ENCODE assay signal across 2 cellular contexts in the genomic region with DNA sequence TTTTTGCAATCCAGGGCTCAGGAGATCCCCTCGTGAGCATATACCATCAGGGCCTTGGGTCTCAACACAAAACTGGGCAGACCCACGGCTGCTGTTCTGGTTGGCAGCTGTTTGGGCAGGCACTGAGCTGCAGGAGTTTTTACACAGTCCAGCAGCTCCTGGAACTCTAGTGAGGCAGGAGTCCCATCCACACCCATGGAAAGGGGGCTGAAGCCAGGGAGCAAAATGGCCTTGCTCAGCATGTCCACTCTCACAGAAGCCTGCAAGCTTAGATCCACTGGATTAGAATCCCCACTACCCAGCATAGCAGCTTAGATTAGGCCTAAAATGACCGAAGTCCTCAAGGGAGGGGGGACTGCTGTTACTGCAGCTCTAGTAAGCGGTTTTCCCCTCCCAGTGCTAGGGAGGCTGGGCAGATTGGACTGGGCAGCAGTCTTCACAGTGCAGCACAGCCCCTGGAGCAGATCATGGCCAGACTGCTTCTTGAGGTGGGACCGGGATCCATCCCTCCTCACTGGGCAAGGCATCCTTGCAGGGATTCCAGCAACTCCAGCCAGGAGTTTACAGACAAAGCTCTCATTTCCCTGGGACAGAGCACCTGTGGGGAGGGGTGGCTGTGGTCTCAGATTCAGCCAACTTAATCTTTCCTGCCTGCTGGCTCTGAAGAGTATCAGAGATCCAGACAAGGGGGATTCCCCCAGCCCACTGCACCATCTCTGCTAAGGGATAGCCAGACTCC.
TF ChIP-seq lines count a peak whose summit lies in the region.

No MANE protein-coding gene starts in this region.

TF ChIP-seq in IMR-90, 13 proteins besides CTCF, POLR2A, EP300 and RAD21:
- no peak for TF ChIP-seq RCOR1 (IDR thresholded peaks at IDR 0.05; ENCODE audit: insufficient replicate concordance, low read length)
- TF ChIP-seq MAFK (IDR thresholded peaks at IDR 0.05; ENCODE audit: low read depth, low read length) = no peak
- TF ChIP-seq, protein P1, sequence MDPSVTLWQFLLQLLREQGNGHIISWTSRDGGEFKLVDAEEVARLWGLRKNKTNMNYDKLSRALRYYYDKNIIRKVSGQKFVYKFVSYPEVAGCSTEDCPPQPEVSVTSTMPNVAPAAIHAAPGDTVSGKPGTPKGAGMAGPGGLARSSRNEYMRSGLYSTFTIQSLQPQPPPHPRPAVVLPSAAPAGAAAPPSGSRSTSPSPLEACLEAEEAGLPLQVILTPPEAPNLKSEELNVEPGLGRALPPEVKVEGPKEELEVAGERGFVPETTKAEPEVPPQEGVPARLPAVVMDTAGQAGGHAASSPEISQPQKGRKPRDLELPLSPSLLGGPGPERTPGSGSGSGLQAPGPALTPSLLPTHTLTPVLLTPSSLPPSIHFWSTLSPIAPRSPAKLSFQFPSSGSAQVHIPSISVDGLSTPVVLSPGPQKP (IDR thresholded peaks at IDR 0.05; ENCODE audit: borderline replicate concordance, low read depth, low read length) = no peak
- TF ChIP-seq MAZ (IDR thresholded peaks at IDR 0.05; ENCODE audit: borderline replicate concordance, low read depth, low read length) = no peak
- no peak for TF ChIP-seq RFX5 (IDR thresholded peaks at IDR 0.05; ENCODE audit: low read depth, low read length)
- no peak for TF ChIP-seq NFE2L2 (IDR thresholded peaks at IDR 0.05; ENCODE audit: low read depth, low read length)
- TF ChIP-seq MXI1 (IDR thresholded peaks at IDR 0.05; ENCODE audit: borderline replicate concordance, low read depth, low read length) = no peak
- TF ChIP-seq BHLHE40 (IDR thresholded peaks at IDR 0.05; ENCODE audit: low read depth, low read length) = no peak
- TF ChIP-seq, protein P2, sequence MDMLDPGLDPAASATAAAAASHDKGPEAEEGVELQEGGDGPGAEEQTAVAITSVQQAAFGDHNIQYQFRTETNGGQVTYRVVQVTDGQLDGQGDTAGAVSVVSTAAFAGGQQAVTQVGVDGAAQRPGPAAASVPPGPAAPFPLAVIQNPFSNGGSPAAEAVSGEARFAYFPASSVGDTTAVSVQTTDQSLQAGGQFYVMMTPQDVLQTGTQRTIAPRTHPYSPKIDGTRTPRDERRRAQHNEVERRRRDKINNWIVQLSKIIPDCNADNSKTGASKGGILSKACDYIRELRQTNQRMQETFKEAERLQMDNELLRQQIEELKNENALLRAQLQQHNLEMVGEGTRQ (IDR thresholded peaks at IDR 0.05; ENCODE audit: low read depth, low read length) = no peak
- no peak for TF ChIP-seq CHD1 (IDR thresholded peaks at IDR 0.05; ENCODE audit: low read depth, low read length)
- no peak for TF ChIP-seq CEBPB (IDR thresholded peaks at IDR 0.05; ENCODE audit: low read depth, low read length)
- no peak for TF ChIP-seq FOS (IDR thresholded peaks at IDR 0.05; ENCODE audit: low read depth, low read length)
- no peak for TF ChIP-seq SMC3 (IDR thresholded peaks at IDR 0.05; ENCODE audit: low read depth, low read length)

TF ChIP-seq in H1, 55 proteins besides CTCF, POLR2A, EP300 and RAD21:
- TF ChIP-seq SIN3A (conservative IDR thresholded peaks at IDR 0.05 in 1 of 2, IDR thresholded peaks at IDR 0.05 in 1 of 2; ENCODE audit: low read depth in 1 of 2, low read length in 2 of 2) = no peak
- no peak for TF ChIP-seq TAF7 (optimal IDR thresholded peaks at IDR 0.05; ENCODE audit: borderline replicate concordance, low read depth, low read length)
- TF ChIP-seq, protein P2 (IDR thresholded peaks at IDR 0.05; ENCODE audit: low read length) = no peak
- no peak for TF ChIP-seq PHF8 (conservative IDR thresholded peaks at IDR 0.05; ENCODE audit: low read depth, low read length)
- no peak for TF ChIP-seq BCL11A (IDR thresholded peaks at IDR 0.05; ENCODE audit: low read depth in 2 of 2, low read length in 2 of 2)
- TF ChIP-seq, protein P3, sequence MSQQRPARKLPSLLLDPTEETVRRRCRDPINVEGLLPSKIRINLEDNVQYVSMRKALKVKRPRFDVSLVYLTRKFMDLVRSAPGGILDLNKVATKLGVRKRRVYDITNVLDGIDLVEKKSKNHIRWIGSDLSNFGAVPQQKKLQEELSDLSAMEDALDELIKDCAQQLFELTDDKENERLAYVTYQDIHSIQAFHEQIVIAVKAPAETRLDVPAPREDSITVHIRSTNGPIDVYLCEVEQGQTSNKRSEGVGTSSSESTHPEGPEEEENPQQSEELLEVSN (IDR thresholded peaks at IDR 0.05) = no peak
- no peak for TF ChIP-seq ZNF274 (IDR thresholded peaks at IDR 0.05; ENCODE audit: borderline replicate concordance, extremely low read depth, low read length)
- TF ChIP-seq TCF12 (IDR thresholded peaks at IDR 0.05; ENCODE audit: low read depth, low read length) = no peak
- no peak for TF ChIP-seq EGR1 (IDR thresholded peaks at IDR 0.05; ENCODE audit: borderline replicate concordance, low read depth, low read length)
- TF ChIP-seq SAP30 (IDR thresholded peaks at IDR 0.05; ENCODE audit: insufficient read depth, insufficient replicate concordance, low read length) = no peak
- no peak for TF ChIP-seq RBBP5 (IDR thresholded peaks at IDR 0.05; ENCODE audit: borderline replicate concordance, low read depth, low read length)
- TF ChIP-seq EZH2 (IDR thresholded peaks at IDR 0.05; ENCODE audit: low read depth, low read length, severe bottlenecking) = no peak
- no peak for TF ChIP-seq SIRT6 (IDR thresholded peaks at IDR 0.05; ENCODE audit: low read length)
- no peak for TF ChIP-seq CEBPB (IDR thresholded peaks at IDR 0.05; ENCODE audit: low read depth, low read length)
- TF ChIP-seq ASH2L (IDR thresholded peaks at IDR 0.05; ENCODE audit: low read length) = no peak
